11 cellular contexts compared by ENCODE assay signal in genomic region chr7:77348371-77348813, GRCh38.
A peak's percentile ranks its signal among the peaks of the same experiment; 100 is the strongest.
DNase-seq lines count a peak whose midpoint lies in the region; ATAC-seq, FAIRE-seq and TF ChIP-seq lines count a peak whose summit lies in the region.
"Had no signal": no experiment of that assay in that cellular context is flagged by ENCODE, and none has a peak within 500 bp of the region (broad histone marks: within the 10 kb centered on the region; RNA-seq: fewer than 3 reads in every experiment).

No MANE protein-coding gene starts in this region.

- H4K20me1 ChIP-seq in fibroblast of lung (ENCODE audit: control insufficient read depth, extremely low read depth, insufficient read depth, low read length), result no peaks in the 10 kb centered on the region

- peak overlapping the region; percentile 14 for H3K4me3 Mint-ChIP-seq in natural killer cell treated with Interleukin-12 subunit alpha and Interleukin-12 subunit beta and Interleukin-15 and Interleukin-18, amount 100 ng/mL, for 72 hours

- DNase-seq in M059J (ENCODE audit: low read depth) (peak; percentile 86), fibroblast of lung (ENCODE audit: low read depth in 2 of 2) (peak; percentile 72 to 94), inferior parietal cortex (ENCODE audit: extremely low spot score) (no peak), NCI-H2196 treated with DMSO at 0.1 percent for 48 hours (lab: John Stamatoyannopoulos, UW; ENCODE audit: unreplicated experiment) (no peak)
- DNase-seq in natural killer cell treated with Interleukin-12 subunit alpha and Interleukin-12 subunit beta and Interleukin-15 and Interleukin-18, amount 100 ng/mL, for 72 hours (ENCODE audit: low spot score), result no peak
- DNase-seq: Kasumi-1; nucleus accumbens; stimulated activated naive CD8-positive, alpha-beta T cell treated with anti-CD3 and anti-CD28 coated beads, Interleukin-15, Interleukin-2, amounts not matched to agents 100 U/mL and 50 U/mL, for 24 hours had no signal

- no peaks in the 10 kb centered on the region for H3K4me1 ChIP-seq in fibroblast of lung (ENCODE audit: control insufficient read depth, extremely low read depth, insufficient read depth, low read length)

- no peak overlapping the region for H3K27ac ChIP-seq in fibroblast of lung (ENCODE audit: insufficient read depth, low read length)

- H3K4me1 Mint-ChIP-seq in natural killer cell treated with Interleukin-12 subunit alpha and Interleukin-12 subunit beta and Interleukin-15 and Interleukin-18, amount 100 ng/mL, for 72 hours (ENCODE audit: low read depth in 2 of 2), result peaks cover 41 to 43% of the 10 kb centered on the region in 2 donors

- no peak overlapping the region for H3K9ac ChIP-seq in fibroblast of lung (ENCODE audit: insufficient read depth, low read length)

- H3K27me3 ChIP-seq in fibroblast of lung (ENCODE audit: control insufficient read depth, insufficient read depth, low read length), result no peaks in the 10 kb centered on the region

- no peak for ATAC-seq in natural killer cell treated with Interleukin-12 subunit alpha and Interleukin-12 subunit beta and Interleukin-15 and Interleukin-18, amount 100 ng/mL, for 72 hours
- no peak for ATAC-seq in HG03159 (IDR thresholded peaks at IDR 0.05; ENCODE audit: unreplicated experiment)
- ATAC-seq in HG03432 (IDR thresholded peaks at IDR 0.05; ENCODE audit: unreplicated experiment), result no peak
- ATAC-seq: stimulated activated naive CD8-positive, alpha-beta T cell treated with anti-CD3 and anti-CD28 coated beads, Interleukin-15, Interleukin-2, amounts not matched to agents 100 U/mL and 50 U/mL, for 24 hours had no signal

- TF ChIP-seq CTCF in fibroblast of lung (conservative IDR thresholded peaks at IDR 0.05 in 1 of 2, IDR thresholded peaks at IDR 0.05 in 1 of 2; ENCODE audit: low read depth in 1 of 2, low read length in 2 of 2), result peak in 1 of 2 donors; percentile 16

- H3K9me3 ChIP-seq in fibroblast of lung (ENCODE audit: control insufficient read depth, insufficient read depth, low read depth, low read length), result no peaks in the 10 kb centered on the region

- no peaks in the 10 kb centered on the region for H3K9me3 Mint-ChIP-seq in natural killer cell treated with Interleukin-12 subunit alpha and Interleukin-12 subunit beta and Interleukin-15 and Interleukin-18, amount 100 ng/mL, for 72 hours

- no peaks in the 10 kb centered on the region for H3K79me2 ChIP-seq in fibroblast of lung (ENCODE audit: control insufficient read depth, insufficient read depth, low read length)

- H3K4me2 ChIP-seq in fibroblast of lung (ENCODE audit: extremely low read depth, insufficient read depth, low read length), result no peak overlapping the region

- FAIRE-seq in A204.1 (lab: Jason Lieb, UNC), result peak; percentile 53

- H2AFZ ChIP-seq in fibroblast of lung (ENCODE audit: low read length), result no peak overlapping the region

- H3K36me3 ChIP-seq in fibroblast of lung (ENCODE audit: control insufficient read depth, insufficient read depth, low read length), result no peaks in the 10 kb centered on the region

- H3K27ac Mint-ChIP-seq in natural killer cell treated with Interleukin-12 subunit alpha and Interleukin-12 subunit beta and Interleukin-15 and Interleukin-18, amount 100 ng/mL, for 72 hours, result peak overlapping the region; percentile 75 to 87

- H3K4me3 ChIP-seq in fibroblast of lung (replicated peaks in 1 of 4; ENCODE audit: control extremely low read depth in 1 of 4, insufficient read depth in 1 of 4, low read depth in 3 of 4, low read length in 4 of 4), result no peak overlapping the region

- H3K36me3 Mint-ChIP-seq in natural killer cell treated with Interleukin-12 subunit alpha and Interleukin-12 subunit beta and Interleukin-15 and Interleukin-18, amount 100 ng/mL, for 72 hours, result no peaks in the 10 kb centered on the region

- no peaks in the 10 kb centered on the region for H3K27me3 Mint-ChIP-seq in natural killer cell treated with Interleukin-12 subunit alpha and Interleukin-12 subunit beta and Interleukin-15 and Interleukin-18, amount 100 ng/mL, for 72 hours

Comparison
In these comparisons a context has a peak if more than half of its experiments do, and no peak if none do; other contexts are left out.
1. DNase-seq: peak in M059J (single experiment) and fibroblast of lung (2 of 2); none in natural killer cell treated with Interleukin-12 subunit alpha and Interleukin-12 subunit beta and Interleukin-15 and Interleukin-18, amount 100 ng/mL, for 72 hours (single experiment), inferior parietal cortex (single experiment) and NCI-H2196 treated with DMSO at 0.1 percent for 48 hours (single experiment).